Comparison of ENCODE assay signal across 9 cellular contexts in the genomic region with DNA sequence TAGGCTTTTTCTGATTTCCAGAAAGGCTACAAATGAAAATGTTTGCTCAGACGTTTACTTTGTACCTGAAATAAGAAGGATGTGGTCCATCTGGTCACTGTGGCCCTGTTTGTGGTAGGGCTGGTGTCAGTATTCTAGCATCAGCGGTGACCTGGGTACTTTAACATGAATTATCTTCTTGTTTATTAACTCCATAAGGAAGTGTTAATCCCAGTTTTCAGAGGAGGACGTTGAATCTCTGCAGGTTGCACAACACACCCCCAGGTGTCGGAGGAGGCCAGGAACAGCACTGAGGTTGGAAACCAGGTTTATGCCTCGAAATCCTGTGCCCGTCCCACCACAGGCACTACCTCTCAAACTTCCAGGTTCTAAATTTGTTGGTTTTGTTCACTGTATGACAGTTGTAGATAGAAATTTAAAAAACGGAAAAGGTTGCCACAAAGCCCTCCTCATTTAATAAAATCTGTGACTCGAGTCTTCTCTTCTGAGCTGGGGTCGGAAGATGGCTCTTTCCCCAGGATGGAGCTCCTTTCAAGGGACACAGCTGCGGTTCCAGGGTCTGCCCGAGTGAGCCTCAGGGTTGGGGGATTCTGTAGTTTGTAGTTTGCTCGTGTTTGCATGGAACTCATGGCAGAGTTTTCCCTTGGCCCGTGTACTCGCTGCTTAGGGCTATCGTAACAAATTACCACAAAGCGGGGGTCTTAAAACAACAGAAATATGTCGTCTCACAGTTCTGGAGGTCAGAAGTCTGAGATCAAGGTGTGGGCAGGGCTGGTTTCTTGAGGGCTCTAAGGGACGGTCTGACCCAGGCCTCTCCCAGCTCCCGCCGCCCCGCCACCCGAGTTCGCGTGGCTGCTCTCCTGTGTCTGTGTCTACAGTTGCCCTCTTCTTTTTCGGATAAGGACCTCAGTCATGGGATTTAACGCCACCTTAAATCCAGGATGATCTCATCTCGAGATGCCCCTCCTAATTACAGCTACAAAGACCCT. TPM values are rescaled to one million over a fixed set of nuclear protein-coding genes. Genes with fewer than 3 reads are reported as not detected.
A peak's percentile ranks its signal among the peaks of the same experiment; 100 is the strongest.
DNase-seq lines count a peak whose midpoint lies in the region; ATAC-seq and TF ChIP-seq lines count a peak whose summit lies in the region.
"Had no signal": no experiment of that assay in that cellular context is flagged by ENCODE, and none has a peak within 500 bp of the region (broad histone marks: within the 10 kb centered on the region; RNA-seq: fewer than 3 reads in every experiment).

No MANE protein-coding gene starts in this region.

- H3K4me3 ChIP-seq in Peyer's patch (peak overlapping the region in 1 of 4 donors; percentile 13), fibroblast of pulmonary artery (replicated peaks; ENCODE audit: low read depth, low read length) (peak overlapping the region; percentile 2), skin epidermis (peak overlapping the region in 2 of 7 experiments; percentile 7 to 12)
- H3K4me3 ChIP-seq: cardiac muscle cell had no signal

- peak overlapping the region in 3 of 4 donors; percentile 22 to 67 (median 50) for H3K27ac ChIP-seq in Peyer's patch
- H3K27ac ChIP-seq in skin epidermis = peak overlapping the region in 11 of 21 experiments; percentile 3 to 81 (median 50)
- H3K27ac ChIP-seq: cardiac muscle cell had no signal

- no peaks in the 10 kb centered on the region for H3K9me3 ChIP-seq in Peyer's patch

- TF ChIP-seq POLR2A in Peyer's patch (IDR thresholded peaks at IDR 0.05) = no peak

- H3K36me3 ChIP-seq in Peyer's patch = no peaks in the 10 kb centered on the region
- H3K36me3 ChIP-seq: cardiac muscle cell had no signal

- TF ChIP-seq CTCF in Peyer's patch (IDR thresholded peaks at IDR 0.05) (no peak), fibroblast of pulmonary artery (IDR thresholded peaks at IDR 0.05; ENCODE audit: low read length, missing control alignments) (no peak)

- no peaks in the 10 kb centered on the region for H3K27me3 ChIP-seq in Peyer's patch

- peaks cover 0 to 4% (median 0%) of the 10 kb centered on the region in 4 donors for H3K4me1 ChIP-seq in Peyer's patch

- peak; percentile 6 for ATAC-seq in HG03159 (IDR thresholded peaks at IDR 0.05; ENCODE audit: unreplicated experiment)

- DNase-seq in Peyer's patch (peak in 2 of 3 donors; percentile 25 to 47), fibroblast of pulmonary artery (ENCODE audit: low read depth) (no peak), NCI-H82 (lab: John Stamatoyannopoulos, UW) (no peak), NCI-H748 (lab: John Stamatoyannopoulos, UW; ENCODE audit: unreplicated experiment) (no peak), RPMI8226 (no peak), LoVo (ENCODE audit: low spot score) (no peak)

RNA-seq across cellular contexts. Expression of a gene that starts 13.7 kb away (rescaled TPM):
- 10 to 100 TPM in 3 of 4 donors, 1 to 10 TPM in 1; 8.8 to 59.4 (median 28.5) TPM for total RNA-seq in Peyer's patch

Comparison
In these comparisons a context has a peak if more than half of its experiments do, and no peak if none do; other contexts are left out.
1. DNase-seq: peak in Peyer's patch (2 of 3); none in fibroblast of pulmonary artery (single experiment), NCI-H82 (single experiment), NCI-H748 (single experiment), RPMI8226 (single experiment) and LoVo (single experiment).